Comparison of ENCODE assay signal across 20 cellular contexts in the genomic region with DNA sequence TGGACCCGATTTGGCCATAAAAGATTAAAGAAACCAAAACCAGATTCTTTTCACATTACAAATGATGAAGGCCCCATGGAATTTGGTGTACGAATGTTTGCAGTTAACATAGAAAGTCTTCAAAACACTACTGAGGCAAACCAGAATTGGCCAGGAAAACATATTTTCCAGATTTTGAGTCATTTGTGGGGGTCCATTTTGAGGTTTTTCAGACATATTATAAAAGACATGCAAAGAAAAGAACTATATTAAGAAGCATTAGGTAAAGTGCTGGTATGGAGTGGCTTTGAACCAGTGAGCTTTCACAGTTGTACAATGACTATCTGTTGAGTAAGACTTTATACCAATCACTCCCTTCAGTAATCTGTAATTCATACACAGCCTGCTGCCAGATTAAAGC.
DNase-seq lines count a peak whose midpoint lies in the region; ATAC-seq and TF ChIP-seq lines count a peak whose summit lies in the region.
"Had no signal": no experiment of that assay in that cellular context is flagged by ENCODE, and none has a peak within 500 bp of the region (broad histone marks: within the 10 kb centered on the region; RNA-seq: fewer than 3 reads in every experiment).

No MANE protein-coding gene starts in this region.

- H3K4me3 Mint-ChIP-seq in T-helper 2 cell treated with Interferon-gamma antibody and Interleukin-4, amounts not matched to agents 5 μg/mL and 100 μg/mL, for 36 hours, result no peak overlapping the region
- H3K4me3 Mint-ChIP-seq: B cell; CD8-positive, alpha-beta T cell had no signal

- TF ChIP-seq RAD21 in IMR-90 (IDR thresholded peaks at IDR 0.05; ENCODE audit: low read length), result no peak

- no peak overlapping the region for H4K91ac ChIP-seq in IMR-90 (ENCODE audit: insufficient read depth, low read depth, low read length)

- H2AFZ ChIP-seq in IMR-90 (replicated peaks; ENCODE audit: low read length, poor library complexity), result no peak overlapping the region
- H2AFZ ChIP-seq in fibroblast of lung (ENCODE audit: low read length), result peak overlapping the region; percentile 16
- H2AFZ ChIP-seq in parathyroid adenoma, result peak overlapping the region; percentile 13

- TF ChIP-seq CTCF in BJ (IDR thresholded peaks at IDR 0.05; ENCODE audit: insufficient read depth, low read depth, low read length) (no peak), IMR-90 (conservative IDR thresholded peaks at IDR 0.05; ENCODE audit: low read depth, low read length) (no peak), fibroblast of lung (conservative IDR thresholded peaks at IDR 0.05 in 1 of 2, IDR thresholded peaks at IDR 0.05 in 1 of 2; ENCODE audit: low read depth in 1 of 2, low read length in 2 of 2) (no peak), parathyroid adenoma (IDR thresholded peaks at IDR 0.05) (no peak)

- no peaks in the 10 kb centered on the region for H3K9me3 Mint-ChIP-seq in T-helper 2 cell treated with Interferon-gamma antibody and Interleukin-4, amounts not matched to agents 5 μg/mL and 100 μg/mL, for 36 hours
- H3K9me3 Mint-ChIP-seq: CD8-positive, alpha-beta T cell had no signal

- no peak overlapping the region for H2BK15ac ChIP-seq in IMR-90 (ENCODE audit: low read depth, low read length)

- no peak overlapping the region for H2BK20ac ChIP-seq in IMR-90 (ENCODE audit: low read depth, low read length)

- H3K4me2 ChIP-seq in IMR-90 (ENCODE audit: low read depth, low read length) (no peak overlapping the region), fibroblast of lung (ENCODE audit: extremely low read depth, insufficient read depth, low read length) (peak overlapping the region; percentile 61), parathyroid adenoma (ENCODE audit: low read length) (no peak overlapping the region)

- H3K9me1 ChIP-seq in IMR-90 (ENCODE audit: insufficient read depth, low read length), result no peaks in the 10 kb centered on the region

- H2AK5ac ChIP-seq in IMR-90 (ENCODE audit: low read depth, low read length), result no peak overlapping the region

- no peak overlapping the region for H3K56ac ChIP-seq in IMR-90 (ENCODE audit: extremely low read depth, insufficient read depth, low read length)

- no peak overlapping the region for H3K18ac ChIP-seq in IMR-90 (ENCODE audit: low read depth, low read length)

- H3K9ac ChIP-seq in IMR-90 (ENCODE audit: low read depth, low read length), result no peak overlapping the region
- no peak overlapping the region for H3K9ac ChIP-seq in fibroblast of lung (ENCODE audit: insufficient read depth, low read length)
- no peak overlapping the region for H3K9ac ChIP-seq in parathyroid adenoma

- no peak for TF ChIP-seq POLR2A in IMR-90 (IDR thresholded peaks at IDR 0.05; ENCODE audit: low read depth, low read length)

- DNase-seq in BJ (ENCODE audit: low read depth) (peak; percentile 23), IMR-90 (peak; percentile 26), fibroblast of lung (ENCODE audit: low read depth in 2 of 2) (peak in 1 of 2 donors; percentile 68), SW480 (ENCODE audit: low spot score) (no peak), UCSD-AML1 (lab: John Stamatoyannopoulos, UW; ENCODE audit: unreplicated experiment) (no peak)
- DNase-seq in T-helper 2 cell treated with Interferon-gamma antibody and Interleukin-4, amounts not matched to agents 5 μg/mL and 100 μg/mL, for 36 hours (ENCODE audit: low spot score), result no peak
- DNase-seq: CD8-positive, alpha-beta T cell; DND-41; HCEC 1CT; Karpas-422; MM.1S; NCI-H1105; NCI-H187; NCI-H2171; NCI-H510A; NCI-H82 had no signal

- POLR2A ChIA-PET in BJ (lab: Charles Lee) (no interaction called here), IMR-90 (lab: Charles Lee; ENCODE audit: unreplicated experiment) (no interaction called here)

- no TSS peak for BruUV-seq in IMR-90 (replicated peaks; lab: Mats Ljungman, UMichigan)

- H4K8ac ChIP-seq in IMR-90 (ENCODE audit: low read depth in 2 of 2, low read length in 2 of 2), result no peak overlapping the region

- H3K79me1 ChIP-seq in IMR-90 (ENCODE audit: low read depth in 1 of 2, low read length in 2 of 2), result no peaks in the 10 kb centered on the region

- H4K20me1 ChIP-seq in IMR-90 (ENCODE audit: insufficient read depth, low read length) (no peaks in the 10 kb centered on the region), fibroblast of lung (ENCODE audit: control insufficient read depth, extremely low read depth, insufficient read depth, low read length) (no peaks in the 10 kb centered on the region)

- H3K27ac ChIP-seq in IMR-90 (ENCODE audit: insufficient read depth, low read length), result no peak overlapping the region
- H3K27ac ChIP-seq in fibroblast of lung (ENCODE audit: insufficient read depth, low read length), result no peak overlapping the region
- H3K27ac ChIP-seq in parathyroid adenoma, result no peak overlapping the region

- no peak overlapping the region for H4K5ac ChIP-seq in IMR-90 (ENCODE audit: low read depth, low read length)

- no peak overlapping the region for H2BK120ac ChIP-seq in IMR-90 (ENCODE audit: low read depth, low read length)

- no peak overlapping the region for H3K14ac ChIP-seq in IMR-90 (replicated peaks; ENCODE audit: low read depth, low read length)

- ATAC-seq in IMR-90 (ENCODE audit: low read depth), result peak; percentile 42
- ATAC-seq in GM21526 (IDR thresholded peaks at IDR 0.05; ENCODE audit: low FRiP score, unreplicated experiment), result no peak
- ATAC-seq: CD8-positive, alpha-beta T cell; Right ventricle myocardium inferior had no signal

- no peaks in the 10 kb centered on the region for H3K4me1 ChIP-seq in IMR-90 (ENCODE audit: control insufficient read depth, insufficient read depth, low read length)
- H3K4me1 ChIP-seq in fibroblast of lung (ENCODE audit: control insufficient read depth, extremely low read depth, insufficient read depth, low read length), result no peaks in the 10 kb centered on the region
- H3K4me1 ChIP-seq in parathyroid adenoma, result no peaks in the 10 kb centered on the region

- no peak overlapping the region for H3K23ac ChIP-seq in IMR-90 (ENCODE audit: low read depth, low read length)

- no peaks in the 10 kb centered on the region for H3K27me3 Mint-ChIP-seq in T-helper 2 cell treated with Interferon-gamma antibody and Interleukin-4, amounts not matched to agents 5 μg/mL and 100 μg/mL, for 36 hours (ENCODE audit: low read depth)
- H3K27me3 Mint-ChIP-seq: B cell had no signal

- H3K79me2 ChIP-seq in fibroblast of lung (ENCODE audit: control insufficient read depth, insufficient read depth, low read length), result no peaks in the 10 kb centered on the region
- H3K79me2 ChIP-seq in parathyroid adenoma, result no peaks in the 10 kb centered on the region

- no peaks in the 10 kb centered on the region for H3K9me3 ChIP-seq in IMR-90 (ENCODE audit: control insufficient read depth, insufficient read depth, low read length)
- no peaks in the 10 kb centered on the region for H3K9me3 ChIP-seq in fibroblast of lung (ENCODE audit: control insufficient read depth, insufficient read depth, low read depth, low read length)
- no peaks in the 10 kb centered on the region for H3K9me3 ChIP-seq in parathyroid adenoma (ENCODE audit: control insufficient read depth, low read length)

- in situ Hi-C loops in IMR-90 (cut with MboI; ENCODE audit: low sequenced_read_pairs), result no loop called here

- H3K4ac ChIP-seq in IMR-90 (ENCODE audit: low read depth, low read length), result no peak overlapping the region

- no peaks in the 10 kb centered on the region for H3K27me3 ChIP-seq in BJ (ENCODE audit: control insufficient read depth, insufficient read depth, low read length)
- H3K27me3 ChIP-seq in IMR-90 (ENCODE audit: control insufficient read depth, insufficient read depth, low read length), result no peaks in the 10 kb centered on the region
- H3K27me3 ChIP-seq in fibroblast of lung (ENCODE audit: control insufficient read depth, insufficient read depth, low read length), result no peaks in the 10 kb centered on the region
- no peaks in the 10 kb centered on the region for H3K27me3 ChIP-seq in parathyroid adenoma (ENCODE audit: control insufficient read depth, insufficient read depth, low read length)

- no peaks in the 10 kb centered on the region for H3K4me1 Mint-ChIP-seq in T-helper 2 cell treated with Interferon-gamma antibody and Interleukin-4, amounts not matched to agents 5 μg/mL and 100 μg/mL, for 36 hours (ENCODE audit: low read depth)
- H3K4me1 Mint-ChIP-seq: B cell had no signal

- H2AK9ac ChIP-seq in IMR-90 (replicated peaks; ENCODE audit: low read depth, low read length, poor library complexity), result no peak overlapping the region

- CTCF ChIA-PET in BJ (lab: Yijun Ruan, JAX) (no interaction called here), IMR-90 (lab: Yijun Ruan, JAX) (no interaction called here)

- H3K36me3 Mint-ChIP-seq in T-helper 2 cell treated with Interferon-gamma antibody and Interleukin-4, amounts not matched to agents 5 μg/mL and 100 μg/mL, for 36 hours (ENCODE audit: low read depth), result no peaks in the 10 kb centered on the region
- H3K36me3 Mint-ChIP-seq: CD8-positive, alpha-beta T cell had no signal

- intact Hi-C loops in IMR-90 (cut with micrococcal nuclease), result loop anchor here (5.0 kb wide), 1 partner anchor 39 kb away; no protein-coding TSS in a partner anchor

- H3K36me3 ChIP-seq in BJ (ENCODE audit: control insufficient read depth, insufficient read depth, low read length) (no peaks in the 10 kb centered on the region), IMR-90 (ENCODE audit: control insufficient read depth, insufficient read depth, low read length) (no peaks in the 10 kb centered on the region), fibroblast of lung (ENCODE audit: control insufficient read depth, insufficient read depth, low read length) (no peaks in the 10 kb centered on the region), parathyroid adenoma (ENCODE audit: control insufficient read depth, insufficient read depth, low read length) (no peaks in the 10 kb centered on the region)

- H3K4me3 ChIP-seq in BJ (ENCODE audit: low read depth, low read length) (no peak overlapping the region), IMR-90 (ENCODE audit: insufficient read depth, low read depth, low read length) (no peak overlapping the region), fibroblast of lung (replicated peaks in 1 of 4; ENCODE audit: control extremely low read depth in 1 of 4, insufficient read depth in 1 of 4, low read depth in 3 of 4, low read length in 4 of 4) (no peak overlapping the region), parathyroid adenoma (ENCODE audit: low read depth, low read length) (no peak overlapping the region)

- WGBS in IMR-90 (ENCODE audit: extremely low coverage in 2 of 2, insufficient read length in 1 of 2), 2 experiments, result no CpG with 5 or more reads among the region's 2 CpGs

- dilution Hi-C loops in IMR-90 (cut with HindIII; ENCODE audit: low sequenced_read_pairs, unreplicated experiment), result no loop called here

- H3K27ac Mint-ChIP-seq in T-helper 2 cell treated with Interferon-gamma antibody and Interleukin-4, amounts not matched to agents 5 μg/mL and 100 μg/mL, for 36 hours, result no peak overlapping the region
- H3K27ac Mint-ChIP-seq: B cell; CD8-positive, alpha-beta T cell had no signal

- no peak overlapping the region for H2BK5ac ChIP-seq in IMR-90 (ENCODE audit: low read depth, low read length, poor library complexity, severe bottlenecking)

TF ChIP-seq in IMR-90, 13 proteins besides CTCF, POLR2A, EP300 and RAD21:
- TF ChIP-seq RFX5 (IDR thresholded peaks at IDR 0.05; ENCODE audit: low read depth, low read length) (no peak), MAZ (IDR thresholded peaks at IDR 0.05; ENCODE audit: borderline replicate concordance, low read depth, low read length) (no peak)

Comparison
In these comparisons a context has a peak if more than half of its experiments do, and no peak if none do; other contexts are left out.
1. DNase-seq: peak in BJ (single experiment) and IMR-90 (single experiment); none in SW480 (single experiment), UCSD-AML1 (single experiment) and T-helper 2 cell treated with Interferon-gamma antibody and Interleukin-4, amounts not matched to agents 5 μg/mL and 100 μg/mL, for 36 hours (single experiment).